9 cellular contexts compared by ENCODE assay signal in genomic region chr1:2530501-2531361, GRCh38. TPM values are rescaled to one million over a fixed set of nuclear protein-coding genes. Genes with fewer than 3 reads are reported as not detected.
DNase-seq lines count a peak whose midpoint lies in the region; ATAC-seq, FAIRE-seq and TF ChIP-seq lines count a peak whose summit lies in the region.
"Had no signal": no experiment of that assay in that cellular context is flagged by ENCODE, and none has a peak within 500 bp of the region (broad histone marks: within the 10 kb centered on the region; RNA-seq: fewer than 3 reads in every experiment).

No MANE protein-coding gene starts in this region.

- intact Hi-C loops in testis (cut with DNase I; ENCODE audit: low total_unique reads) = loop anchor here (5.0 kb wide), 1 partner anchor 113 kb away; no protein-coding TSS in a partner anchor

- POLR2A ChIA-PET in WTC11 (lab: Charles Lee) = interaction anchor here (0.6 kb wide), 1 partner anchor 98 kb away, joined by 3 read pairs; no protein-coding TSS in a partner anchor

- H3K9me2 ChIP-seq in GM23338 (ENCODE audit: insufficient read depth) = no peaks in the 10 kb centered on the region

- peaks cover 25% of the 10 kb centered on the region for H3K4me1 Mint-ChIP-seq in GM23338
- H3K4me1 Mint-ChIP-seq in WTC11 = peaks cover 20% of the 10 kb centered on the region

- no peak for FAIRE-seq in HTR-8/SVneo (lab: Jason Lieb, UNC)

- TF ChIP-seq CTCF in GM23338 (conservative IDR thresholded peaks at IDR 0.05; ENCODE audit: low read depth in 2 of 2) = no peak
- no peak for TF ChIP-seq CTCF in WTC11 (IDR thresholded peaks at IDR 0.05)
- no peak for TF ChIP-seq CTCF in testis (IDR thresholded peaks at IDR 0.05)

- peaks cover 24 to 53% (median 45%) of the 10 kb centered on the region in 10 experiments for H3K4me1 ChIP-seq in BLaER1 treated with 17β-estradiol and CSF1 and Interleukin-3, amounts not matched to agents 10 nM and 100 nM
- peaks cover 14% of the 10 kb centered on the region for H3K4me1 ChIP-seq in GM23338 (ENCODE audit: insufficient read depth)
- peaks cover 65% of the 10 kb centered on the region for H3K4me1 ChIP-seq in mesenchymal stem cell (ENCODE audit: control insufficient read depth, insufficient read depth, low read depth, low read length)
- H3K4me1 ChIP-seq in testis = peaks cover 36% of the 10 kb centered on the region

- H3K36me3 ChIP-seq in BLaER1 treated with 17β-estradiol and CSF1 and Interleukin-3, amounts not matched to agents 10 nM and 100 nM = no peaks in the 10 kb centered on the region
- H3K36me3 ChIP-seq in GM23338 (ENCODE audit: insufficient read depth) = no peaks in the 10 kb centered on the region
- H3K36me3 ChIP-seq in mesenchymal stem cell (ENCODE audit: control insufficient read depth in 1 of 2, insufficient read depth in 2 of 2, low read depth in 1 of 2, low read length in 2 of 2) = peaks cover 0 to 3% of the 10 kb centered on the region in 2 experiments
- no peaks in the 10 kb centered on the region for H3K36me3 ChIP-seq in testis (ENCODE audit: low read depth, missing control alignments)

- H3F3A ChIP-seq in GM23338 (replicated peaks; ENCODE audit: low read depth) = no peaks in the 10 kb centered on the region

- H3K9ac ChIP-seq in BLaER1 treated with 17β-estradiol and CSF1 and Interleukin-3, amounts not matched to agents 10 nM and 100 nM = peak overlapping the region in 2 of 11 experiments; percentile 5 to 26; a peak in 1 of 22 replicates
- no peak overlapping the region for H3K9ac ChIP-seq in mesenchymal stem cell (ENCODE audit: low read length)

- H2BK120ac ChIP-seq in mesenchymal stem cell (ENCODE audit: low read depth, low read length) = no peak overlapping the region

- ATAC-seq in GM23338 (no peak), WTC11 (no peak)

- H3K27ac Mint-ChIP-seq in GM23338 (no peak overlapping the region), WTC11 (no peak overlapping the region)

- H3K27ac ChIP-seq in BLaER1 treated with 17β-estradiol and CSF1 and Interleukin-3, amounts not matched to agents 10 nM and 100 nM = no peak overlapping the region
- H3K27ac ChIP-seq in GM23338 (ENCODE audit: low read depth) = no peak overlapping the region
- H3K27ac ChIP-seq in mesenchymal stem cell (ENCODE audit: low read length, poor library complexity, severe bottlenecking) = no peak overlapping the region
- no peak overlapping the region for H3K27ac ChIP-seq in testis

- H3K9me3 ChIP-seq in BLaER1 treated with 17β-estradiol and CSF1 and Interleukin-3, amounts not matched to agents 10 nM and 100 nM (replicated peaks in 1 of 11) = no peaks in the 10 kb centered on the region
- H3K9me3 ChIP-seq in mesenchymal stem cell (ENCODE audit: control insufficient read depth, low read length) (no peaks in the 10 kb centered on the region), testis (no peaks in the 10 kb centered on the region)

- no peak overlapping the region for H3K4ac ChIP-seq in mesenchymal stem cell (ENCODE audit: low read depth in 1 of 2, low read length in 2 of 2)

- no peak overlapping the region for H2BK12ac ChIP-seq in mesenchymal stem cell (ENCODE audit: low read length in 2 of 2)

- peaks cover 62% of the 10 kb centered on the region for H3K27me3 Mint-ChIP-seq in GM23338 (ENCODE audit: insufficient read depth, low read depth, poor library complexity)
- peaks cover 82% of the 10 kb centered on the region for H3K27me3 Mint-ChIP-seq in WTC11 (ENCODE audit: low read depth)

- H3K14ac ChIP-seq in mesenchymal stem cell (ENCODE audit: low read length in 2 of 2) = peak overlapping the region in 1 of 2 experiments; percentile 29

- H3K9me3 Mint-ChIP-seq in GM23338 (no peaks in the 10 kb centered on the region), WTC11 (no peaks in the 10 kb centered on the region)

- H3K27me3 ChIP-seq in BLaER1 treated with 17β-estradiol and CSF1 and Interleukin-3, amounts not matched to agents 10 nM and 100 nM = peaks cover 82 to 91% (median 86%) of the 10 kb centered on the region in 11 experiments
- H3K27me3 ChIP-seq in GM23338 (ENCODE audit: insufficient read depth) = peaks cover 62% of the 10 kb centered on the region
- H3K27me3 ChIP-seq in mesenchymal stem cell (ENCODE audit: control insufficient read depth in 1 of 2, insufficient read depth in 1 of 2, low read length in 2 of 2) = peaks cover 29 to 69% of the 10 kb centered on the region in 2 experiments
- H3K27me3 ChIP-seq in testis = no peaks in the 10 kb centered on the region

- peaks cover 2% of the 10 kb centered on the region for H3K79me2 ChIP-seq in GM23338 (replicated peaks; ENCODE audit: insufficient read depth)

- peak overlapping the region in 3 of 10 experiments; percentile 16 to 52 (median 34); a peak in 5 of 20 replicates for H3K4me3 ChIP-seq in BLaER1 treated with 17β-estradiol and CSF1 and Interleukin-3, amounts not matched to agents 10 nM and 100 nM
- H3K4me3 ChIP-seq in GM23338 (peak overlapping the region; percentile 57), mesenchymal stem cell (ENCODE audit: insufficient read depth in 1 of 2, low read depth in 1 of 2, low read length in 2 of 2) (no peak overlapping the region), testis (no peak overlapping the region)

- no peak overlapping the region for H3K18ac ChIP-seq in mesenchymal stem cell (ENCODE audit: low read depth in 1 of 2, low read length in 2 of 2)

- no peak overlapping the region for H2AK5ac ChIP-seq in mesenchymal stem cell (ENCODE audit: low read length, severe bottlenecking)

- TF ChIP-seq POLR2A in testis (IDR thresholded peaks at IDR 0.05) = no peak

- H2BK15ac ChIP-seq in mesenchymal stem cell (ENCODE audit: low read depth, poor library complexity, severe bottlenecking) = no peak overlapping the region

- no peak overlapping the region for H4K8ac ChIP-seq in mesenchymal stem cell (ENCODE audit: low read length)

- H3K79me1 ChIP-seq in mesenchymal stem cell (replicated peaks; ENCODE audit: low read length, poor library complexity, severe bottlenecking) = no peaks in the 10 kb centered on the region

- H3K4me2 ChIP-seq in BLaER1 treated with 17β-estradiol and CSF1 and Interleukin-3, amounts not matched to agents 10 nM and 100 nM = peak overlapping the region; percentile 49 to 80 (median 70)
- H3K4me2 ChIP-seq in GM23338 (peak overlapping the region; percentile 87; the same call in 1 of the 2 replicates), mesenchymal stem cell (ENCODE audit: low read length, poor library complexity, severe bottlenecking) (peak overlapping the region; percentile 59)

- CTCF ChIA-PET in WTC11 (lab: Charles Lee) = interaction anchor here (0.5 to 1.4 kb wide), 5 partner anchors 9 to 119 kb away, joined by 3 to 8 read pairs (median 3); no protein-coding TSS in a partner anchor

- 43% methylated on average over 24 of the region's 31 CpGs for WGBS in mesenchymal stem cell
- WGBS in testis, 2 donors = 0 to 21% methylated on average over 4 to 25 of the region's 31 CpGs

- H3K36me3 Mint-ChIP-seq in GM23338 (ENCODE audit: low read depth) (no peaks in the 10 kb centered on the region), WTC11 (no peaks in the 10 kb centered on the region)

- H3K4me3 Mint-ChIP-seq in GM23338 (no peak overlapping the region; the same call in 2 of the 3 replicates), WTC11 (no peak overlapping the region)

- H4K91ac ChIP-seq in mesenchymal stem cell (ENCODE audit: low read length) = no peak overlapping the region

- H2AFZ ChIP-seq in GM23338 = no peak overlapping the region
- H2AFZ ChIP-seq in mesenchymal stem cell (ENCODE audit: low read depth, low read length) = no peak overlapping the region

- H3K23ac ChIP-seq in mesenchymal stem cell (ENCODE audit: low read length in 2 of 2) = peak overlapping the region in 1 of 2 experiments; percentile 27

- DNase-seq in GM23338 (ENCODE audit: low spot score) (no peak), amygdala (lab: John Stamatoyannopoulos, UW) (peak in 37 of 56 donors; percentile 14 to 73 (median 41)), mesenchymal stem cell (no peak), WTC11 (ENCODE audit: low spot score) (no peak), COLO829 (ENCODE audit: low spot score) (no peak), HTR-8/SVneo (ENCODE audit: insufficient read length, low spot score) (no peak), testis (no peak)

- H2BK5ac ChIP-seq in mesenchymal stem cell (ENCODE audit: low read depth, low read length, poor library complexity, severe bottlenecking) = no peak overlapping the region

- peaks cover 2 to 87% (median 47%) of the 10 kb centered on the region in 11 experiments; a peak in 20 of 22 replicates for H4K20me1 ChIP-seq in BLaER1 treated with 17β-estradiol and CSF1 and Interleukin-3, amounts not matched to agents 10 nM and 100 nM
- H4K20me1 ChIP-seq in GM23338 (replicated peaks; ENCODE audit: insufficient read depth) = peaks cover 2% of the 10 kb centered on the region; the same call in 1 of the 2 replicates

RNA-seq across cellular contexts. Expression of gene HES5, which starts 0.7 kb away (rescaled TPM):
- 0.21 TPM in 1 of 2 replicates, not detected in the other for total RNA-seq in GM23338 (2014; rRNA removed; shearing (Covaris generic))
- 0.16 TPM in 1 of 2 replicates, not detected in the other for polyA plus RNA-seq in GM23338 (2016; fragmentation: Nextera tagmentation; extraction: Ambion mirVana)
- polyA plus RNA-seq in mesenchymal stem cell (2013, experiment 1 of 2) = not detected
- polyA plus RNA-seq in mesenchymal stem cell (2013, experiment 2 of 2) = not detected
- total RNA-seq in WTC11 (2021) = 0.21 to 0.23 TPM in 2 of 3 replicates, not detected in the other
- 1 to 10 TPM; 2.8 to 4.2 TPM for total RNA-seq in testis
- polyA plus RNA-seq in testis (ENCODE audit: insufficient read depth, low read depth, low replicate concordance) = 1.1 TPM
- total RNA-seq: RPMI7951 had no signal

RNA-seq across cellular contexts. Expression of gene PANK4, which starts 4.3 kb away (rescaled TPM):
- total RNA-seq in GM23338 (2014; rRNA removed; shearing (Covaris generic)) = 31.2 and 43.7 TPM in 2 replicates
- polyA plus RNA-seq in GM23338 (2016; fragmentation: Nextera tagmentation; extraction: Ambion mirVana) (25.4 and 25.8 TPM in 2 replicates), testis (ENCODE audit: insufficient read depth, low read depth, low replicate concordance) (23.2 TPM)
- polyA plus RNA-seq in mesenchymal stem cell (2013, experiment 1 of 2) = 10.2 TPM
- polyA plus RNA-seq in mesenchymal stem cell (2013, experiment 2 of 2) = 9.9 TPM
- total RNA-seq in WTC11 (2021) (35.2 to 52.5 TPM (median 36.7 TPM) in 3 replicates), testis (10 to 100 TPM; 65.9 to 84.7 TPM)

RNA-seq across cellular contexts. Expression of gene TNFRSF14, which starts 25.4 kb away (rescaled TPM):
- total RNA-seq in GM23338 (2014; rRNA removed; shearing (Covaris generic)) = 0.85 TPM in 1 of 2 replicates, not detected in the other
- polyA plus RNA-seq in GM23338 (2016; fragmentation: Nextera tagmentation; extraction: Ambion mirVana) = not detected in 2 replicates
- polyA plus RNA-seq in mesenchymal stem cell (2013, experiment 1 of 2) = 0.73 TPM
- polyA plus RNA-seq in mesenchymal stem cell (2013, experiment 2 of 2) = 0.89 TPM
- total RNA-seq in WTC11 (2021) = 0.73 to 1.1 TPM (median 0.87 TPM) in 3 replicates
- total RNA-seq in testis = 10 to 100 TPM; 39.0 to 45.1 TPM
- 26.0 TPM for polyA plus RNA-seq in testis (ENCODE audit: insufficient read depth, low read depth, low replicate concordance)

RNA-seq across cellular contexts. Expression of gene PLCH2, which starts 54.6 kb away (rescaled TPM):
- total RNA-seq in GM23338 (2014; rRNA removed; shearing (Covaris generic)) = 0.08 and 0.31 TPM in 2 replicates
- 0.07 TPM in 1 of 2 replicates, not detected in the other for polyA plus RNA-seq in GM23338 (2016; fragmentation: Nextera tagmentation; extraction: Ambion mirVana)
- under 0.01 TPM for polyA plus RNA-seq in mesenchymal stem cell (2013, experiment 1 of 2)
- not detected for polyA plus RNA-seq in mesenchymal stem cell (2013, experiment 2 of 2)
- 0.05 to 0.18 TPM (median 0.17 TPM) in 3 replicates for total RNA-seq in WTC11 (2021)
- total RNA-seq in testis = 1 to 10 TPM; 5.7 to 6.5 TPM
- polyA plus RNA-seq in testis (ENCODE audit: insufficient read depth, low read depth, low replicate concordance) = 2.7 TPM

RNA-seq across cellular contexts. Expression of gene PRXL2B, which starts 55.8 kb away (rescaled TPM):
- 35.1 and 44.0 TPM in 2 replicates for total RNA-seq in GM23338 (2014; rRNA removed; shearing (Covaris generic))
- polyA plus RNA-seq in GM23338 (2016; fragmentation: Nextera tagmentation; extraction: Ambion mirVana) (25.5 and 25.6 TPM in 2 replicates), testis (ENCODE audit: insufficient read depth, low read depth, low replicate concordance) (16.5 TPM)
- polyA plus RNA-seq in mesenchymal stem cell (2013, experiment 1 of 2) = 17.2 TPM
- polyA plus RNA-seq in mesenchymal stem cell (2013, experiment 2 of 2) = 17.2 TPM
- total RNA-seq in WTC11 (2021) (47.8 to 51.1 TPM (median 50.3 TPM) in 3 replicates), testis (10 to 100 TPM; 20.9 to 25.1 TPM)

Comparison
In these comparisons a context has a peak if more than half of its experiments do, and no peak if none do; other contexts are left out.
1. DNase-seq: peak in amygdala (37 of 56); none in GM23338 (single experiment), mesenchymal stem cell (single experiment), WTC11 (single experiment), COLO829 (single experiment), HTR-8/SVneo (single experiment) and testis (single experiment).
2. RNA of gene TNFRSF14, which starts 25.4 kb away (total RNA-seq): 39.0 to 45.1 TPM in testis; 0.73 to 1.1 TPM in WTC11 and 0.85 TPM in GM23338; every median in the first group is over 10 times any median in the second.
3. Peak in every context shown above with its lines, with median percentiles within 50 percentile points of each other: H3K4me2 ChIP-seq.